ENCODE assay signal across 8 cellular contexts in the genomic region with DNA sequence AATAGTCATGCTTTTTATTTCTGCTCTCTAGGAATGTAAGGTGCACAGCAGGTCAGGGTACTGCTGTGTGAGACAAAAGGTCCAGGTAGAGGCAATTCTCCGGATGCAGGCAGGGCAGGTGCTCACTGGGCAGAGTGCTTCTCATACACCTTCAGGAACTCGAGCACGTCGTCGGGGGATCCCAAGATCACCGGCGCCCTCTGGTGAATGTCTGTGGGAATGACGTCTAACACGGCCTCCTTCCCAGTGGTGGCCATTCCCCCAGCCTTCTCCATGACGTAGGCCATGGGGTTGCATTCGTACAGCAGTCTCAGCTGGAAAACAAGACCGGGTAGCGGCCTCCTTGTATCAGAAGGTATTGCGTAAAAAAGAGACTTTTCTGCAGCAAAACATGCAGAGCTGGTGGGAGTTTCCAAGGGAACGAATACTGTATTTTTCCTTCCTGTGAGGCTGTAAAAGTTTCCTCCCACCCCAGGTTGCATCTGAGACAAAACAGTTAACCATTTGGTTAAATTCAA. TPM values are rescaled to one million over a fixed set of nuclear protein-coding genes. Genes with fewer than 3 reads are reported as not detected.
DNase-seq lines count a peak whose midpoint lies in the region; ATAC-seq and TF ChIP-seq lines count a peak whose summit lies in the region.

No MANE protein-coding gene starts in this region.

- H3K27ac ChIP-seq in H9 (ENCODE audit: insufficient read length, low read depth, low read length) = no peak overlapping the region

- no peak overlapping the region for H2BK5ac ChIP-seq in H9 (ENCODE audit: insufficient read length, low read length)

- POLR2A ChIA-PET in BJ (lab: Charles Lee) = no interaction called here

- no peak overlapping the region for H3K4me2 ChIP-seq in H9 (ENCODE audit: insufficient read depth, insufficient read length, low read length)

- no peak overlapping the region for H2BK12ac ChIP-seq in H9 (ENCODE audit: insufficient read length, low read depth, low read length)

- no peak for ATAC-seq in HG02852 (IDR thresholded peaks at IDR 0.05; ENCODE audit: unreplicated experiment)

- H3K79me2 ChIP-seq in H9 (ENCODE audit: insufficient read depth, low read length) = no peaks in the 10 kb centered on the region

- no peak overlapping the region; a peak in 1 of 5 replicates for H3K4me3 Mint-ChIP-seq in H9

- H3K27me3 ChIP-seq in BJ (ENCODE audit: control insufficient read depth, insufficient read depth, low read length) = peaks cover 13% of the 10 kb centered on the region
- no peaks in the 10 kb centered on the region for H3K27me3 ChIP-seq in H9 (ENCODE audit: insufficient read depth, low read length)

- no peak overlapping the region for H2BK120ac ChIP-seq in H9 (ENCODE audit: low read depth, low read length, poor library complexity, severe bottlenecking)

- H4K20me1 ChIP-seq in H9 (ENCODE audit: control insufficient read depth, insufficient read depth, insufficient read length) = no peaks in the 10 kb centered on the region

- no peaks in the 10 kb centered on the region for H3K9me3 ChIP-seq in H9 (ENCODE audit: control insufficient read depth, low read depth, low read length)

- H3K4me3 ChIP-seq in BJ (ENCODE audit: low read depth, low read length) = no peak overlapping the region

- no peak overlapping the region for H4K8ac ChIP-seq in H9 (replicated peaks; ENCODE audit: insufficient read length, low read depth, low read length)

- no peaks in the 10 kb centered on the region for H3K4me1 ChIP-seq in H9 (ENCODE audit: insufficient read depth, low read length)

- no peak overlapping the region for H3K18ac ChIP-seq in H9 (ENCODE audit: insufficient read length, low read depth, low read length)

- no peak overlapping the region for H3T11ph ChIP-seq in H9 (ENCODE audit: low read length)

- H3K36me3 ChIP-seq in BJ (ENCODE audit: control insufficient read depth, insufficient read depth, low read length) = no peaks in the 10 kb centered on the region

- TF ChIP-seq CTCF in BJ (IDR thresholded peaks at IDR 0.05; ENCODE audit: insufficient read depth, low read depth, low read length) (peak; percentile 75), H9 (conservative IDR thresholded peaks at IDR 0.05) (peak; percentile 89)

- no peaks in the 10 kb centered on the region for H3K9me3 Mint-ChIP-seq in H9

- no peak overlapping the region for H4K5ac ChIP-seq in H9 (ENCODE audit: insufficient read length, low read depth, low read length)

- CTCF ChIA-PET in BJ (lab: Yijun Ruan, JAX) = interaction anchor here (1.3 kb wide), 1 partner anchor 13 kb away, joined by 5 read pairs; no protein-coding TSS in a partner anchor

- no peak overlapping the region for H2BK15ac ChIP-seq in H9 (ENCODE audit: low read depth, low read length)

- no peak overlapping the region for H2BK20ac ChIP-seq in H9 (ENCODE audit: low read depth, low read length, poor library complexity, severe bottlenecking)

- WGBS in H9 (ENCODE audit: extremely low coverage, insufficient read length, low lambda C conversion rate) = no CpG with 5 or more reads among the region's 15 CpGs

- H3K56ac ChIP-seq in H9 (ENCODE audit: insufficient read length, low read depth, low read length) = no peak overlapping the region

- H3K23ac ChIP-seq in H9 (ENCODE audit: insufficient read length, low read depth, low read length) = no peak overlapping the region

- peaks cover 13 to 26% of the 10 kb centered on the region in 2 experiments for H3K4me1 Mint-ChIP-seq in H9

- H3K27me3 Mint-ChIP-seq in H9 (ENCODE audit: low read depth) = peaks cover 28% of the 10 kb centered on the region

- H2AFZ ChIP-seq in H9 (ENCODE audit: low read length) = no peak overlapping the region

- DNase-seq in BJ (ENCODE audit: low read depth) (no peak), H9 (peak; percentile 91), NCI-H460 (ENCODE audit: extremely low read depth, low read depth) (peak; percentile 67), ecto neural progenitor cell (ENCODE audit: low spot score) (peak; percentile 88), medulla oblongata (ENCODE audit: extremely low spot score) (peak; percentile 85)
- DNase-seq in activated CD4-positive, alpha-beta T cell treated with anti-CD3 and anti-CD28 coated beads, Interleukin-2, amount 50 U/mL, for 24 hours (ENCODE audit: low read depth in 1 of 2, low spot score in 1 of 2) = peak; percentile 47 to 58
- DNase-seq in stimulated activated CD8-positive, alpha-beta memory T cell treated with anti-CD3 and anti-CD28 coated beads, Interleukin-12 subunit alpha, Interleukin-12 subunit beta, amount 100 ng/mL, for 1 hour (ENCODE audit: low read depth) = peak; percentile 42

- no peak overlapping the region for H3K9ac ChIP-seq in H9 (ENCODE audit: extremely low read depth, insufficient read length, low read length)

- no peaks in the 10 kb centered on the region for H3K23me2 ChIP-seq in H9 (ENCODE audit: insufficient read length, low read depth, low read length, poor library complexity, severe bottlenecking)

- no peak overlapping the region for H3K4ac ChIP-seq in H9 (ENCODE audit: low read depth, low read length)

- no peak overlapping the region for H3K27ac Mint-ChIP-seq in H9

- H3K36me3 Mint-ChIP-seq in H9 (ENCODE audit: insufficient read depth in 1 of 3, low read depth in 3 of 3) = no peaks in the 10 kb centered on the region

- no peak overlapping the region for H4K91ac ChIP-seq in H9 (ENCODE audit: insufficient read length, low read depth, low read length)

- H2AK5ac ChIP-seq in H9 (ENCODE audit: insufficient read length, low read length) = no peak overlapping the region

- H3K79me1 ChIP-seq in H9 (ENCODE audit: insufficient read depth, low read depth, low read length, poor library complexity, severe bottlenecking) = no peaks in the 10 kb centered on the region

- H3K14ac ChIP-seq in H9 (ENCODE audit: insufficient read depth, low read length) = no peak overlapping the region

RNA-seq across cellular contexts. Expression of gene FBP2, which starts 9.7 kb away (rescaled TPM):
- not detected in 2 replicates for polyA plus RNA-seq in BJ (2011; rRNA removed)
- polyA minus RNA-seq in BJ (2011; rRNA and poly(A)+ RNA removed) = not detected in 2 replicates
- total RNA-seq in H9 (2021) = not detected in 2 replicates
- total RNA-seq in NCI-H460 (2014; rRNA removed; shearing (Covaris generic)) = not detected in 2 replicates
- not detected in 2 replicates for polyA plus RNA-seq in NCI-H460 (2014; cell fraction: nucleus; rRNA removed)

RNA-seq across cellular contexts. Expression of gene FBP1, which starts 36.0 kb away (rescaled TPM):
- 0.15 and 0.23 TPM in 2 replicates for polyA plus RNA-seq in BJ (2011; rRNA removed)
- polyA minus RNA-seq in BJ (2011; rRNA and poly(A)+ RNA removed) = not detected in 2 replicates
- 1.9 and 2.2 TPM in 2 replicates for total RNA-seq in H9 (2021)
- 0.12 TPM in 1 of 2 replicates, not detected in the other for total RNA-seq in NCI-H460 (2014; rRNA removed; shearing (Covaris generic))
- not detected in 2 replicates for polyA plus RNA-seq in NCI-H460 (2014; cell fraction: nucleus; rRNA removed)

RNA-seq across cellular contexts. Expression of gene PCAT7, which starts 48.4 kb away (rescaled TPM):
- 0.04 TPM in 2 replicates for polyA plus RNA-seq in BJ (2011; rRNA removed)
- 0.05 TPM in 1 of 2 replicates, not detected in the other for polyA minus RNA-seq in BJ (2011; rRNA and poly(A)+ RNA removed)
- total RNA-seq in H9 (2021) = 4.0 and 4.2 TPM in 2 replicates
- 2.1 and 2.7 TPM in 2 replicates for total RNA-seq in NCI-H460 (2014; rRNA removed; shearing (Covaris generic))
- polyA plus RNA-seq in NCI-H460 (2014; cell fraction: nucleus; rRNA removed) = 3.8 and 8.6 TPM in 2 replicates
